ENCODE assay signal across 8 cellular contexts in the genomic region with DNA sequence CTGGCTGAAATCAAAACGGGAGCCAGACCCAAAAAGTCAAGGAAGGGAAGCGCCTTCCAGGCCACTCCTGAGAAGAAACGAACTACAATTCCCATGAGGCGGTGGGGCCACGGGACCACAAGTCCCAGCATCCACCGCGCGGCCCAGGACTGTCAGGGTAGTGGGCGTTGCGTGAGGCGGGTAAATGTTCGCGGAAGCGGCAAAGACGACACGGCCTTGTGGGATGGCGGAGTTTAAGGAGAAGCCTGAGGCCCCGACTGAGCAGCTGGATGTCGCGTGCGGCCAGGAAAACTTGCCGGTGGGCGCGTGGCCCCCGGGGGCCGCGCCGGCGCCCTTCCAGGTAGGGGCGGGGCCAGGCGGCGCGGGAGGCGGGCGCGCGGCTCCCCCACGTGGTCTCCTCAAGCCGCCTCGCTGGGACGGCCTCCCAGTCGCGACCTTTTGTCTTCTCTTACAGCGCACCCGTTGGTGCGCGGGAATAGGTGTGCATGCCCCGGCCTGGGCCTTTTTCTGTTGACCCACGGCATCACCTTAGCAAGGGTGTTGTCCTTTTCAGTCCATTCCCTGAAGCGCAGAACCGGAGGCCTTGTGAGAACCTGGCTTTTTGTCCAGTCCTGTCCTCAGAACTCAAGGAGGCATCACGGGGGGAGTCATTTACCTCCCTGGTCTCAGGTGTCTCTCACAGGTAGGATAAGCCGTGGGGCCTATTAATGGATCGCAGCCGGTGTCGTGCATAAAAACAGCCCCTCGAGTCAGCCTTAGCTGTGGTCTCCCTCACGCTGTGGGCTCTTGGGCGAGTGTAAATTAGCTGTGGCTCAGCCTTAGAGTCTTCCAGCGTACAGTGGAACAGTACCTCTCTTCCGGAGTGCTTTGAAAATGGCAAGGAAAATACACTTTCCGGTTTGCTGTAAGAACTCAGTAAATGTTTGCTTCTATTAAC. TPM values are rescaled to one million over a fixed set of nuclear protein-coding genes. Genes with fewer than 3 reads are reported as not detected.
A peak's percentile ranks its signal among the peaks of the same experiment; 100 is the strongest.
DNase-seq lines count a peak whose midpoint lies in the region; ATAC-seq and TF ChIP-seq lines count a peak whose summit lies in the region.

A gene (plus strand): TSS at position 183 of the 937 bp plus-strand sequence. CDS start 2 bp downstream, at position 185.

- H3K36me3 Mint-ChIP-seq in T-helper 1 cell treated with Interleukin-12 subunit alpha and Interleukin-12 subunit beta and Interleukin-4 antibody, amounts not matched to agents 30 μg/mL and 1 μg/mL, for 36 hours (ENCODE audit: low read depth): peaks cover 3% of the 10 kb centered on the region

- no peaks in the 10 kb centered on the region for H3K36me3 ChIP-seq in psoas muscle (ENCODE audit: insufficient read depth in 1 of 2, low read depth in 1 of 2)
- H3K36me3 ChIP-seq in urinary bladder (ENCODE audit: insufficient read depth): no peaks in the 10 kb centered on the region

- intact Hi-C loops in left ventricle myocardium superior (cut with micrococcal nuclease) (no loop called here), psoas muscle (cut with DNase I) (no loop called here)

- H3K4me1 ChIP-seq in psoas muscle (peaks cover 32% of the 10 kb centered on the region), urinary bladder (ENCODE audit: insufficient read depth) (no peaks in the 10 kb centered on the region)

- 0 to 2% (median 0%) methylated on average over 48 to 62 of the region's 62 CpGs for WGBS in psoas muscle, 3 donors
- under 1% methylated on average over 62 of the region's 62 CpGs for WGBS in urinary bladder

- no peaks in the 10 kb centered on the region for H3K9me3 Mint-ChIP-seq in T-helper 1 cell treated with Interleukin-12 subunit alpha and Interleukin-12 subunit beta and Interleukin-4 antibody, amounts not matched to agents 30 μg/mL and 1 μg/mL, for 36 hours

- peak; percentile 92 for DNase-seq in GM13976 (ENCODE audit: low spot score)
- peak; percentile 84 to 90 (median 88) for DNase-seq in NCI-H1417 (lab: John Stamatoyannopoulos, UW)
- DNase-seq in amniotic stem cell (lab: John Stamatoyannopoulos, UW): peak; percentile 64
- DNase-seq in left ventricle myocardium superior: peak; percentile 95
- peak; percentile 90 to 93 for DNase-seq in psoas muscle

- H3K9me3 ChIP-seq in psoas muscle: no peaks in the 10 kb centered on the region

- peak within 1 kb of the TSS; percentile 96 for H3K4me3 Mint-ChIP-seq in T-helper 1 cell treated with Interleukin-12 subunit alpha and Interleukin-12 subunit beta and Interleukin-4 antibody, amounts not matched to agents 30 μg/mL and 1 μg/mL, for 36 hours

- peak within 1 kb of the TSS; percentile 92 for H3K27ac ChIP-seq in psoas muscle
- H3K27ac ChIP-seq in urinary bladder (ENCODE audit: low read depth): peak within 1 kb of the TSS; percentile 94

- H3K27ac Mint-ChIP-seq in T-helper 1 cell treated with Interleukin-12 subunit alpha and Interleukin-12 subunit beta and Interleukin-4 antibody, amounts not matched to agents 30 μg/mL and 1 μg/mL, for 36 hours: peak within 1 kb of the TSS; percentile 99

- ATAC-seq in HG02763 (IDR thresholded peaks at IDR 0.05; ENCODE audit: unreplicated experiment): peak; percentile 99
- ATAC-seq in left ventricle myocardium superior: peak; percentile 96
- ATAC-seq in psoas muscle: peak; percentile 96 to 99 (median 98)

- H3K4me3 ChIP-seq in psoas muscle (peak within 1 kb of the TSS; percentile 80), urinary bladder (ENCODE audit: low read depth, low read length) (peak within 1 kb of the TSS; percentile 45)

- peaks cover 5% of the 10 kb centered on the region for H3K27me3 Mint-ChIP-seq in T-helper 1 cell treated with Interleukin-12 subunit alpha and Interleukin-12 subunit beta and Interleukin-4 antibody, amounts not matched to agents 30 μg/mL and 1 μg/mL, for 36 hours (ENCODE audit: low read depth)

- in situ Hi-C loops in GM13976 (cut with MboI; ENCODE audit: low sequenced_read_pairs, unreplicated experiment): no loop called here

- peaks cover 15% of the 10 kb centered on the region for H3K4me1 Mint-ChIP-seq in T-helper 1 cell treated with Interleukin-12 subunit alpha and Interleukin-12 subunit beta and Interleukin-4 antibody, amounts not matched to agents 30 μg/mL and 1 μg/mL, for 36 hours (ENCODE audit: low read depth)

- H3K27me3 ChIP-seq in psoas muscle (ENCODE audit: insufficient read depth in 3 of 3, low read length in 2 of 3): no peaks in the 10 kb centered on the region

- TF ChIP-seq CTCF in GM13976 (IDR thresholded peaks at IDR 0.05; ENCODE audit: borderline replicate concordance, control extremely low read depth, extremely low read depth, insufficient read depth, missing control alignments) (peak; percentile 8), psoas muscle (IDR thresholded peaks at IDR 0.05) (no peak)

RNA-seq across cellular contexts. Expression of the gene that starts here (rescaled TPM):
- total RNA-seq in left ventricle myocardium superior (14.6 TPM), psoas muscle (10 to 100 TPM in 2 of 4 donors, 1 to 10 TPM in 2; 6.3 to 16.5 (median 12.1) TPM), urinary bladder (24.4 TPM)
- polyA plus RNA-seq in psoas muscle (10 to 100 TPM in 1 of 3 donors, 1 to 10 TPM in 2; 8.1 to 11.9 (median 8.1) TPM), urinary bladder (21.0 TPM)

Comparison
In these comparisons a context has a peak if more than half of its experiments do, and no peak if none do; other contexts are left out.
1. Peak in every context shown above with its lines: DNase-seq, ATAC-seq, H3K4me3 ChIP-seq and H3K27ac ChIP-seq.